ENCODE assay signal across 9 cellular contexts in genomic region chr4:74659576-74660411, GRCh38.
DNase-seq lines count a peak whose midpoint lies in the region; ATAC-seq, FAIRE-seq and TF ChIP-seq lines count a peak whose summit lies in the region.
"Had no signal": no experiment of that assay in that cellular context is flagged by ENCODE, and none has a peak within 500 bp of the region (broad histone marks: within the 10 kb centered on the region; RNA-seq: fewer than 3 reads in every experiment).

No MANE protein-coding gene starts in this region.

- peak overlapping the region; percentile 66 for H3K4me2 ChIP-seq in A549

- no peak for TF ChIP-seq POLR2A in A549 (IDR thresholded peaks at IDR 0.05; ENCODE audit: low read length)

- CTCF ChIA-PET in A549 (lab: Yijun Ruan, JAX), result no interaction called here

- DNase-seq in A549 (ENCODE audit: low read depth in 1 of 2, low spot score in 1 of 2) (peak; percentile 54 to 99), HTR-8/SVneo (ENCODE audit: insufficient read length, low spot score) (peak; percentile 49), amniotic epithelial cell (ENCODE audit: low read depth) (peak; percentile 99), NCI-H1694 (lab: John Stamatoyannopoulos, UW) (no peak)

- FAIRE-seq in A549 (lab: Jason Lieb, UNC) (peak; percentile 93), HTR-8/SVneo (lab: Jason Lieb, UNC) (no peak), islet of Langerhans (lab: Jason Lieb, UNC) (peak; percentile 38)

- no peak for TF ChIP-seq CTCF in A549 (IDR thresholded peaks at IDR 0.05)

- 0% methylated on average over 3 of the region's 3 CpGs for WGBS in A549 (ENCODE audit: missing lambda C conversion rate)

- peak overlapping the region; percentile 99 to 100 for H3K27ac ChIP-seq in A549
- H3K27ac ChIP-seq: neutrophil had no signal

- ATAC-seq in A549 (peak; percentile 85 to 92), GM18519 (IDR thresholded peaks at IDR 0.05; ENCODE audit: low FRiP score, unreplicated experiment) (no peak), GM21526 (IDR thresholded peaks at IDR 0.05; ENCODE audit: low FRiP score, unreplicated experiment) (no peak), HG03571 (IDR thresholded peaks at IDR 0.05; ENCODE audit: unreplicated experiment) (no peak)

- TF ChIP-seq RAD21 in A549 (conservative IDR thresholded peaks at IDR 0.05 in 1 of 2, IDR thresholded peaks at IDR 0.05 in 1 of 2), result peak in 1 of 2 experiments; percentile 10; a peak in 3 of 5 replicates

- H3K9me3 ChIP-seq in A549, result peaks cover 8% of the 10 kb centered on the region; the same call in 2 of the 3 replicates
- H3K9me3 ChIP-seq: neutrophil had no signal

- H3K4me1 ChIP-seq in A549, result peaks cover 64% of the 10 kb centered on the region

- no peak overlapping the region for H3K4me3 ChIP-seq in A549

- TF ChIP-seq EP300 in A549 (IDR thresholded peaks at IDR 0.05), result peak; percentile 96 to 98; a peak in 4 of 5 replicates

- POLR2A ChIA-PET in A549 (lab: Yijun Ruan, JAX), result interaction anchor here (0.9 kb wide), 1 partner anchor 285 kb away, joined by 10 read pairs; no protein-coding TSS in a partner anchor

TF ChIP-seq in A549, 52 proteins besides CTCF, POLR2A, EP300 and RAD21:
- TF ChIP-seq TFCP2L1 (CRISPR knock-in tag; IDR thresholded peaks at IDR 0.05), result no peak
- TF ChIP-seq HEYL (CRISPR knock-in tag; IDR thresholded peaks at IDR 0.05), result peak; percentile 12; the same call in 1 of the 2 replicates
- TF ChIP-seq PHF8 (IDR thresholded peaks at IDR 0.05; ENCODE audit: borderline replicate concordance, low read depth), result no peak
- peak; percentile 20 for TF ChIP-seq HOXB13 (CRISPR knock-in tag; IDR thresholded peaks at IDR 0.05; ENCODE audit: low read depth)
- no peak for TF ChIP-seq HDAC2 (IDR thresholded peaks at IDR 0.05)
- TF ChIP-seq CBX2 (IDR thresholded peaks at IDR 0.05; ENCODE audit: borderline replicate concordance, low read depth), result no peak
- TF ChIP-seq BCL3 (IDR thresholded peaks at IDR 0.05), result peak; percentile 86; the same call in 2 of the 3 replicates
- TF ChIP-seq ATOH8 (CRISPR knock-in tag; IDR thresholded peaks at IDR 0.05; ENCODE audit: low read depth), result peak; percentile 90
- peak; percentile 66; the same call in 1 of the 2 replicates for TF ChIP-seq ZSCAN20 (CRISPR knock-in tag; IDR thresholded peaks at IDR 0.05)
- peak; percentile 40; the same call in 1 of the 2 replicates for TF ChIP-seq FOXS1 (CRISPR knock-in tag; IDR thresholded peaks at IDR 0.05)
- TF ChIP-seq JUNB (IDR thresholded peaks at IDR 0.05), result peak; percentile 99
- no peak for TF ChIP-seq KDM1A (IDR thresholded peaks at IDR 0.05; ENCODE audit: low read depth)
- no peak for TF ChIP-seq SREBF2 (IDR thresholded peaks at IDR 0.05)
- TF ChIP-seq SMC3 (IDR thresholded peaks at IDR 0.05), result peak; percentile 42; the same call in 2 of the 3 replicates
- no peak for TF ChIP-seq USF2 (IDR thresholded peaks at IDR 0.05)
- TF ChIP-seq CEBPB (IDR thresholded peaks at IDR 0.05), result peak; percentile 69 to 90
- TF ChIP-seq EHMT2 (IDR thresholded peaks at IDR 0.05; ENCODE audit: low read depth), result no peak
- peak; percentile 94 to 98; a peak in 4 of 5 replicates for TF ChIP-seq JUN (IDR thresholded peaks at IDR 0.05)
- TF ChIP-seq MAX (IDR thresholded peaks at IDR 0.05), result peak; percentile 78
- peak; percentile 88 for TF ChIP-seq HOXB5 (CRISPR knock-in tag; IDR thresholded peaks at IDR 0.05)
- TF ChIP-seq MAFK (IDR thresholded peaks at IDR 0.05; ENCODE audit: partially characterized antibody), result peak; percentile 13
- 0 out of 2 replicates have a peak, but pooled peaks have one; percentile 15 for TF ChIP-seq FOSB (CRISPR knock-in tag; IDR thresholded peaks at IDR 0.05)
- TF ChIP-seq PBX3 (IDR thresholded peaks at IDR 0.05), result peak; percentile 66; the same call in 1 of the 2 replicates
- TF ChIP-seq CHD2 (IDR thresholded peaks at IDR 0.05; ENCODE audit: low read length, partially characterized antibody), result no peak
- 0 out of 2 replicates have a peak, but pooled peaks have one; percentile 39 for TF ChIP-seq HES2 (IDR thresholded peaks at IDR 0.05)
- peak; percentile 99 for TF ChIP-seq GATA3 (IDR thresholded peaks at IDR 0.05; ENCODE audit: borderline replicate concordance)
- TF ChIP-seq POLR2AphosphoS2 (conservative IDR thresholded peaks at IDR 0.05; ENCODE audit: low read length), result no peak
- TF ChIP-seq TP53 (CRISPR knock-in tag; IDR thresholded peaks at IDR 0.05), result no peak
- TF ChIP-seq HMGXB4 (CRISPR knock-in tag; IDR thresholded peaks at IDR 0.05; ENCODE audit: borderline replicate concordance), result no peak
- TF ChIP-seq FOSL2 (IDR thresholded peaks at IDR 0.05), result peak; percentile 99
- peak; percentile 99 for TF ChIP-seq FOSL2 (CRISPR knock-in tag; IDR thresholded peaks at IDR 0.05)
- TF ChIP-seq E2F6 (IDR thresholded peaks at IDR 0.05; ENCODE audit: borderline replicate concordance, low read depth), result no peak
- TF ChIP-seq ZNF302 (CRISPR knock-in tag; IDR thresholded peaks at IDR 0.05), result peak; percentile 87; the same call in 1 of the 2 replicates
- TF ChIP-seq CHD4 (IDR thresholded peaks at IDR 0.05; ENCODE audit: borderline replicate concordance), result no peak
- peak; percentile 88 for TF ChIP-seq EHF (CRISPR knock-in tag; IDR thresholded peaks at IDR 0.05)

Comparison
In these comparisons a context has a peak if more than half of its experiments do, and no peak if none do; other contexts are left out.
1. ATAC-seq: peak in A549 (2 of 2); none in GM18519 (single experiment), GM21526 (single experiment) and HG03571 (single experiment).